22 cellular contexts compared by ENCODE assay signal in genomic region chr11:69037074-69037473, GRCh38. TPM values are rescaled to one million over a fixed set of nuclear protein-coding genes. Genes with fewer than 3 reads are reported as not detected.
A peak's percentile ranks its signal among the peaks of the same experiment; 100 is the strongest.
DNase-seq lines count a peak whose midpoint lies in the region; ATAC-seq and TF ChIP-seq lines count a peak whose summit lies in the region.
"Had no signal": no experiment of that assay in that cellular context is flagged by ENCODE, and none has a peak within 500 bp of the region (broad histone marks: within the 10 kb centered on the region; RNA-seq: fewer than 3 reads in every experiment).

No MANE protein-coding gene starts in this region.

- H2AK5ac ChIP-seq in neuronal stem cell (ENCODE audit: low read depth, low read length): peak overlapping the region; percentile 22

- no peak overlapping the region for H2BK120ac ChIP-seq in neuronal stem cell (ENCODE audit: low read depth, low read length)

- H3K79me1 ChIP-seq in neuronal stem cell (ENCODE audit: low read depth, low read length): no peaks in the 10 kb centered on the region

- no peak overlapping the region for H3K4me3 Mint-ChIP-seq in type B pancreatic cell
- H3K4me3 Mint-ChIP-seq: CD4-positive, alpha-beta memory T cell; GM23338; H9 had no signal

- no peak overlapping the region for H4K91ac ChIP-seq in neuronal stem cell (ENCODE audit: low read depth, low read length, poor library complexity)

- H3K9me3 ChIP-seq in cardiac muscle cell (ENCODE audit: low read depth) (no peaks in the 10 kb centered on the region), neuronal stem cell (replicated peaks in 1 of 2; ENCODE audit: control insufficient read depth in 2 of 2, insufficient read depth in 1 of 2, low read depth in 1 of 2, low read length in 2 of 2) (no peaks in the 10 kb centered on the region)

- peak; percentile 33 for DNase-seq in DMS53 (lab: John Stamatoyannopoulos, UW)
- DNase-seq in DMS53 treated with DMSO at 0.1 percent for 48 hours (lab: John Stamatoyannopoulos, UW; ENCODE audit: unreplicated experiment): no peak
- DNase-seq in cardiac muscle cell (ENCODE audit: low read depth in 1 of 2, low spot score in 1 of 2): no peak
- no peak for DNase-seq in Right ventricle myocardium inferior (ENCODE audit: missing footprints)
- DNase-seq in neuronal stem cell (ENCODE audit: low spot score): no peak
- no peak for DNase-seq in NCI-H1436 treated with DMSO at 0.1 percent for 48 hours (lab: John Stamatoyannopoulos, UW)
- no peak for DNase-seq in AG08396 (ENCODE audit: low spot score)
- no peak for DNase-seq in type B pancreatic cell (ENCODE audit: extremely low spot score, unreplicated experiment)
- DNase-seq: C1 segment of cervical spinal cord; CD4-positive, alpha-beta memory T cell; COR-L47; DMS153; DMS79 treated with DMSO at 0.1 percent for 48 hours; GF-D8; H9 had no signal

- intact Hi-C loops in Right ventricle myocardium inferior (cut with DNase I): no loop called here

- H3K14ac ChIP-seq in neuronal stem cell (ENCODE audit: low read length): no peak overlapping the region

- peaks cover 15% of the 10 kb centered on the region for H3K4me1 Mint-ChIP-seq in type B pancreatic cell (ENCODE audit: unreplicated experiment)
- H3K4me1 Mint-ChIP-seq: CD4-positive, alpha-beta memory T cell had no signal

- H3K27me3 Mint-ChIP-seq in type B pancreatic cell: no peaks in the 10 kb centered on the region

- H3K36me3 ChIP-seq in cardiac muscle cell (no peaks in the 10 kb centered on the region), neuronal stem cell (replicated peaks in 1 of 2; ENCODE audit: control insufficient read depth in 2 of 2, insufficient read depth in 2 of 2, low read length in 2 of 2) (no peaks in the 10 kb centered on the region)

- H3K27ac ChIP-seq in cardiac muscle cell (peak overlapping the region; percentile 30), neuronal stem cell (replicated peaks; ENCODE audit: low read length) (no peak overlapping the region)
- H3K27ac ChIP-seq: 22Rv1 had no signal

- H2BK5ac ChIP-seq in neuronal stem cell (ENCODE audit: low read length): no peak overlapping the region

- no peak overlapping the region for H2BK15ac ChIP-seq in neuronal stem cell (ENCODE audit: low read length)

- H3K23ac ChIP-seq in neuronal stem cell (ENCODE audit: low read depth, low read length, poor library complexity): no peak overlapping the region

- no peak for ATAC-seq in Right ventricle myocardium inferior
- ATAC-seq: GM23338, HCT116 had no signal

- no CpG with 5 or more reads among the region's 18 CpGs for WGBS in neuronal stem cell (ENCODE audit: extremely low coverage in 2 of 2, insufficient read length in 2 of 2, insufficient replicate concordance in 1 of 2), 2 donors

- no peak overlapping the region for H3K4ac ChIP-seq in neuronal stem cell (ENCODE audit: low read length)

- TF ChIP-seq CTCF in cardiac muscle cell (IDR thresholded peaks at IDR 0.05; ENCODE audit: low read depth, low read length) (no peak), type B pancreatic cell (conservative IDR thresholded peaks at IDR 0.05) (no peak)

- no peak overlapping the region for H2AFZ ChIP-seq in neuronal stem cell (ENCODE audit: low read length)
- H2AFZ ChIP-seq: GM23338 had no signal

- H3K4me1 ChIP-seq in cardiac muscle cell (ENCODE audit: low read depth) (peaks cover 43% of the 10 kb centered on the region), neuronal stem cell (ENCODE audit: control insufficient read depth in 2 of 2, insufficient read depth in 1 of 2, low read depth in 1 of 2, low read length in 2 of 2) (peaks cover 9 to 16% of the 10 kb centered on the region in 2 donors)

- H2BK12ac ChIP-seq in neuronal stem cell (ENCODE audit: low read length): no peak overlapping the region

- no peak overlapping the region for H3K4me2 ChIP-seq in neuronal stem cell (ENCODE audit: insufficient read depth, low read length, poor library complexity, severe bottlenecking)
- H3K4me2 ChIP-seq: GM23338 had no signal

- H3K27me3 ChIP-seq in cardiac muscle cell: no peaks in the 10 kb centered on the region
- H3K27me3 ChIP-seq in neuronal stem cell (ENCODE audit: control insufficient read depth in 3 of 3, insufficient read depth in 3 of 3, low read depth in 1 of 3, low read length in 3 of 3): no peaks in the 10 kb centered on the region

- no peak overlapping the region for H3K9ac ChIP-seq in neuronal stem cell (ENCODE audit: low read depth, low read length, poor library complexity)

- no peaks in the 10 kb centered on the region for H3K36me3 Mint-ChIP-seq in type B pancreatic cell
- H3K36me3 Mint-ChIP-seq: CD4-positive, alpha-beta memory T cell had no signal

- H4K8ac ChIP-seq in neuronal stem cell (ENCODE audit: low read depth, low read length): no peak overlapping the region

- no peak overlapping the region for H3K18ac ChIP-seq in neuronal stem cell (ENCODE audit: low read length)

- H3K4me3 ChIP-seq in cardiac muscle cell (no peak overlapping the region), neuronal stem cell (ENCODE audit: low read length in 2 of 2) (no peak overlapping the region)
- H3K4me3 ChIP-seq: GM23338 had no signal

- H3K9me3 Mint-ChIP-seq in type B pancreatic cell: no peaks in the 10 kb centered on the region
- H3K9me3 Mint-ChIP-seq: CD4-positive, alpha-beta memory T cell; GM23338; H9 had no signal

- H3K27ac Mint-ChIP-seq in type B pancreatic cell: no peak overlapping the region
- H3K27ac Mint-ChIP-seq: CD4-positive, alpha-beta memory T cell; GM23338; H9 had no signal

RNA-seq across cellular contexts. Expression of gene TPCN2, which starts 11.7 kb away (rescaled TPM):
- total RNA-seq in cardiac muscle cell (25.5 and 39.4 TPM in 2 replicates), Right ventricle myocardium inferior (9.1 TPM), type B pancreatic cell (ENCODE audit: low replicate concordance) (19.5 and 20.7 TPM in 2 replicates)
- 42.2 and 50.1 TPM in 2 replicates for polyA plus RNA-seq in cardiac muscle cell
- polyA plus RNA-seq in neuronal stem cell (2013, experiment 1 of 2): 4.3 TPM
- polyA plus RNA-seq in neuronal stem cell (2013, experiment 2 of 2): 4.3 TPM

RNA-seq across cellular contexts. Expression of gene MRGPRF, which starts 24.0 kb away (rescaled TPM):
- total RNA-seq in cardiac muscle cell (11.2 and 13.8 TPM in 2 replicates), Right ventricle myocardium inferior (7.6 TPM), type B pancreatic cell (ENCODE audit: low replicate concordance) (0.43 and 1.4 TPM in 2 replicates)
- 9.3 and 9.7 TPM in 2 replicates for polyA plus RNA-seq in cardiac muscle cell
- polyA plus RNA-seq in neuronal stem cell (2013, experiment 1 of 2): 2.2 TPM
- 2.0 TPM for polyA plus RNA-seq in neuronal stem cell (2013, experiment 2 of 2)
- total RNA-seq: CD4-positive, alpha-beta memory T cell; Daoy; G401; H4 had no signal
- polyA plus RNA-seq: CD4-positive, alpha-beta memory T cell had no signal

RNA-seq across cellular contexts. Expression of gene MRGPRD, which starts 56.3 kb away (rescaled TPM):
- total RNA-seq in cardiac muscle cell (not detected in 2 replicates), Right ventricle myocardium inferior (not detected), type B pancreatic cell (ENCODE audit: low replicate concordance) (not detected in 2 replicates)
- not detected in 2 replicates for polyA plus RNA-seq in cardiac muscle cell
- polyA plus RNA-seq in neuronal stem cell (2013, experiment 1 of 2): 0.04 TPM
- polyA plus RNA-seq in neuronal stem cell (2013, experiment 2 of 2): not detected
- total RNA-seq: CD4-positive, alpha-beta memory T cell; Daoy; G401; GM23338; H4; H9 had no signal
- polyA plus RNA-seq: BJ, GM23338 had no signal
